15 cellular contexts compared by ENCODE assay signal in the genomic region with DNA sequence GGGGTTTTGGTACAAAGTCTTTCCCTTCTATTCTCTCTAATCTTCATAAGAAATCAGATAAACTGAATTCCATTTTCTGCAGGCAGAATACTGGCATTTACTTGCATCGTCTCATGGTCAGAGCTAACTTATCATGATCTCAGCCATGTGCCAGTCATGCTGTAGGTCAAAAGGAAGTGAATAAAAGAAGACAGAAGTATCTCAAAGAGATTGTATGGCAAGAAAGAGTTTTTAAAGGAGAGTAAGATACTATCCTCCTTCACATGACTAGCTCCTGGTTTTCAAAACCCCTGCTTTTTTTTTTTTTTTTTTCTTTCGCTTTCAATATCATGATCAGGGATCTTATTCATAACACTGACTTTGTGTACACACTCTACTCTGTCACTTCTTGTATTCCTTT.
DNase-seq lines count a peak whose midpoint lies in the region; ATAC-seq and TF ChIP-seq lines count a peak whose summit lies in the region.
"Had no signal": no experiment of that assay in that cellular context is flagged by ENCODE, and none has a peak within 500 bp of the region (broad histone marks: within the 10 kb centered on the region; RNA-seq: fewer than 3 reads in every experiment).

No MANE protein-coding gene starts in this region.

- H3F3A ChIP-seq in GM23248 (ENCODE audit: insufficient read depth), result no peaks in the 10 kb centered on the region

- in situ Hi-C loops in GM23248 (cut with MboI), result loop anchor here (25.0 kb wide), 2 partner anchors 326 to 1474 kb away; no protein-coding TSS in a partner anchor

- ATAC-seq in psoas muscle (no peak), GM19455 (IDR thresholded peaks at IDR 0.05; ENCODE audit: unreplicated experiment) (no peak)
- ATAC-seq: CD8-positive, alpha-beta T cell; K562 had no signal

- H3K36me3 ChIP-seq in GM23248 (ENCODE audit: low read depth), result no peaks in the 10 kb centered on the region
- H3K36me3 ChIP-seq in endocrine pancreas (ENCODE audit: control insufficient read depth, insufficient read depth, low read length), result no peaks in the 10 kb centered on the region
- H3K36me3 ChIP-seq in psoas muscle (ENCODE audit: insufficient read depth in 1 of 2, low read depth in 1 of 2), result no peaks in the 10 kb centered on the region
- H3K36me3 ChIP-seq in Peyer's patch, result no peaks in the 10 kb centered on the region

- H3K4me2 ChIP-seq in GM23248 (ENCODE audit: unreplicated experiment), result peak overlapping the region; percentile 7
- H3K4me2 ChIP-seq: PC-9 had no signal

- H3K27ac ChIP-seq in GM23248 (no peak overlapping the region), psoas muscle (peak overlapping the region; percentile 50), Peyer's patch (no peak overlapping the region)
- H3K27ac ChIP-seq: PC-9 had no signal

- intact Hi-C loops in psoas muscle (cut with DNase I), result no loop called here

- no peak overlapping the region for H3K9ac ChIP-seq in GM23248
- H3K9ac ChIP-seq in endocrine pancreas (ENCODE audit: control insufficient read depth, insufficient read depth, low read length), result no peak overlapping the region

- H3K4me3 ChIP-seq in GM23248 (no peak overlapping the region), endocrine pancreas (ENCODE audit: control insufficient read depth, insufficient read depth, low read length) (peak overlapping the region; percentile 35), psoas muscle (peak overlapping the region; percentile 53), Peyer's patch (no peak overlapping the region)
- H3K4me3 ChIP-seq: K562, PC-9 had no signal

- TF ChIP-seq CTCF in psoas muscle (IDR thresholded peaks at IDR 0.05), result no peak
- TF ChIP-seq CTCF in Peyer's patch (IDR thresholded peaks at IDR 0.05), result no peak

- no peaks in the 10 kb centered on the region for H3K9me2 ChIP-seq in GM23248 (ENCODE audit: insufficient read depth)

- peak overlapping the region; percentile 38; the same call in 1 of the 2 replicates for H2AFZ ChIP-seq in GM23248
- H2AFZ ChIP-seq: PC-9 had no signal

- H3K27me3 ChIP-seq in GM23248 (replicated peaks; ENCODE audit: insufficient read depth), result no peaks in the 10 kb centered on the region
- no peaks in the 10 kb centered on the region for H3K27me3 ChIP-seq in endocrine pancreas (ENCODE audit: control insufficient read depth, insufficient read depth, low read length)
- H3K27me3 ChIP-seq in psoas muscle (ENCODE audit: insufficient read depth in 3 of 3, low read length in 2 of 3), result no peaks in the 10 kb centered on the region
- no peaks in the 10 kb centered on the region for H3K27me3 ChIP-seq in Peyer's patch

- DNase-seq in GM23248 (no peak), NCI-H1105 treated with DMSO at 0.1 percent for 48 hours (lab: John Stamatoyannopoulos, UW) (peak; percentile 36), psoas muscle (no peak), islet precursor cell (no peak), Peyer's patch (no peak)
- no peak for DNase-seq in stimulated activated CD4-positive, alpha-beta T cell treated with anti-CD3 and anti-CD28 coated beads, Interleukin-12 subunit alpha, Interleukin-12 subunit beta, amount 100 ng/mL, for 4 hours
- DNase-seq: CD8-positive, alpha-beta T cell; DND-41; GF-D8; HFFc6; NCI-H526; PC-9 had no signal

- no peaks in the 10 kb centered on the region for H3K79me2 ChIP-seq in GM23248 (ENCODE audit: insufficient read depth)

- H3K9me3 ChIP-seq in GM23248 (ENCODE audit: low read depth) (no peaks in the 10 kb centered on the region), endocrine pancreas (ENCODE audit: control insufficient read depth, low read length) (no peaks in the 10 kb centered on the region), psoas muscle (no peaks in the 10 kb centered on the region), Peyer's patch (no peaks in the 10 kb centered on the region)

- H4K20me1 ChIP-seq in GM23248 (ENCODE audit: insufficient read depth), result no peaks in the 10 kb centered on the region

- 63 to 80% methylated on average over 2 of the region's 2 CpGs for WGBS in GM23248 (ENCODE audit: low coverage in 1 of 2, low lambda C conversion rate in 2 of 2, missing lambda C conversion rate in 2 of 2), 2 experiments
- 59 to 69% (median 60%) methylated on average over 2 of the region's 2 CpGs for WGBS in psoas muscle, 3 donors

- no peak for TF ChIP-seq POLR2A in Peyer's patch (IDR thresholded peaks at IDR 0.05)

- H3K4me1 ChIP-seq in GM23248 (ENCODE audit: insufficient read depth), result no peaks in the 10 kb centered on the region
- peaks cover 3% of the 10 kb centered on the region for H3K4me1 ChIP-seq in endocrine pancreas (ENCODE audit: control insufficient read depth, insufficient read depth, low read length)
- H3K4me1 ChIP-seq in psoas muscle, result peaks cover 11% of the 10 kb centered on the region
- no peaks in the 10 kb centered on the region for H3K4me1 ChIP-seq in Peyer's patch

Comparison
In these comparisons a context has a peak if more than half of its experiments do, and no peak if none do; other contexts are left out.
1. H3K4me3 ChIP-seq: peak in endocrine pancreas (single experiment) and psoas muscle (single experiment); none in GM23248 (single experiment) and Peyer's patch (0 of 4).